8 cellular contexts compared by ENCODE assay signal in genomic region chr10:62811159-62811875, GRCh38. TPM values are rescaled to one million over a fixed set of nuclear protein-coding genes. Genes with fewer than 3 reads are reported as not detected.
DNase-seq lines count a peak whose midpoint lies in the region; ATAC-seq and TF ChIP-seq lines count a peak whose summit lies in the region.

No MANE protein-coding gene starts in this region.

- H3K4me1 Mint-ChIP-seq in activated T-helper 2 cell treated with anti-CD3 and anti-CD28 coated beads, Interferon-gamma antibody, Interleukin-2, Interleukin-4, amounts not matched to agents 10 μg/mL and 5 μg/mL and 100 μg/mL, durations not matched to agents 14 hours and 24 hours and 36 hours (ENCODE audit: low read depth): peaks cover 67% of the 10 kb centered on the region
- peaks cover 83% of the 10 kb centered on the region for H3K4me1 Mint-ChIP-seq in stimulated activated memory B cell treated with anti-CD40 and anti-IgM and Interleukin-4, amounts not matched to agents 10 μg/mL and 1 μg/mL and 100 μg/mL, for 72 hours

- intact Hi-C loops in activated T-helper 2 cell treated with anti-CD3 and anti-CD28 coated beads, Interferon-gamma antibody, Interleukin-2, Interleukin-4, amounts not matched to agents 10 μg/mL and 5 μg/mL and 100 μg/mL, durations not matched to agents 14 hours and 24 hours and 36 hours (cut with micrococcal nuclease): loop anchor here (1.0 to 10.0 kb wide), 10 partner anchors 32 to 869 kb away; no protein-coding TSS in a partner anchor

- peak; percentile 37 for ATAC-seq in GM19463 (IDR thresholded peaks at IDR 0.05; ENCODE audit: unreplicated experiment)
- peak; percentile 46 for ATAC-seq in HG03432 (IDR thresholded peaks at IDR 0.05; ENCODE audit: unreplicated experiment)
- peak; percentile 76 for ATAC-seq in stimulated activated memory B cell treated with anti-CD40 and anti-IgM and Interleukin-4, amounts not matched to agents 10 μg/mL and 1 μg/mL and 100 μg/mL, for 72 hours

- peak overlapping the region; percentile 83 for H3K27ac Mint-ChIP-seq in activated T-helper 2 cell treated with anti-CD3 and anti-CD28 coated beads, Interferon-gamma antibody, Interleukin-2, Interleukin-4, amounts not matched to agents 10 μg/mL and 5 μg/mL and 100 μg/mL, durations not matched to agents 14 hours and 24 hours and 36 hours
- H3K27ac Mint-ChIP-seq in stimulated activated memory B cell treated with anti-CD40 and anti-IgM and Interleukin-4, amounts not matched to agents 10 μg/mL and 1 μg/mL and 100 μg/mL, for 72 hours: peak overlapping the region; percentile 96

- H3K27me3 Mint-ChIP-seq in activated T-helper 2 cell treated with anti-CD3 and anti-CD28 coated beads, Interferon-gamma antibody, Interleukin-2, Interleukin-4, amounts not matched to agents 10 μg/mL and 5 μg/mL and 100 μg/mL, durations not matched to agents 14 hours and 24 hours and 36 hours (ENCODE audit: low read depth): peaks cover 2% of the 10 kb centered on the region
- H3K27me3 Mint-ChIP-seq in stimulated activated memory B cell treated with anti-CD40 and anti-IgM and Interleukin-4, amounts not matched to agents 10 μg/mL and 1 μg/mL and 100 μg/mL, for 72 hours: peaks cover 12% of the 10 kb centered on the region

- no peak overlapping the region for H3K4me3 ChIP-seq in brain microvascular endothelial cell (ENCODE audit: low read depth, low read length)

- no peaks in the 10 kb centered on the region for H3K9me3 Mint-ChIP-seq in activated T-helper 2 cell treated with anti-CD3 and anti-CD28 coated beads, Interferon-gamma antibody, Interleukin-2, Interleukin-4, amounts not matched to agents 10 μg/mL and 5 μg/mL and 100 μg/mL, durations not matched to agents 14 hours and 24 hours and 36 hours
- H3K9me3 Mint-ChIP-seq in stimulated activated memory B cell treated with anti-CD40 and anti-IgM and Interleukin-4, amounts not matched to agents 10 μg/mL and 1 μg/mL and 100 μg/mL, for 72 hours: no peaks in the 10 kb centered on the region

- no peak for TF ChIP-seq CTCF in brain microvascular endothelial cell (IDR thresholded peaks at IDR 0.05; ENCODE audit: low read depth, low read length, missing control alignments)

- DNase-seq in activated T-helper 2 cell treated with anti-CD3 and anti-CD28 coated beads, Interferon-gamma antibody, Interleukin-2, Interleukin-4, amounts not matched to agents 10 μg/mL and 5 μg/mL and 100 μg/mL, durations not matched to agents 14 hours and 24 hours and 36 hours (ENCODE audit: low spot score): peak; percentile 58
- no peak for DNase-seq in brain microvascular endothelial cell
- DNase-seq in dedifferentiated amniotic fluid mesenchymal stem cell (ENCODE audit: extremely low spot score): no peak
- no peak for DNase-seq in NCI-H524 (lab: John Stamatoyannopoulos, UW)
- DNase-seq in NCI-H1048 (lab: John Stamatoyannopoulos, UW): no peak

- H3K27me3 ChIP-seq in brain microvascular endothelial cell (replicated peaks): peaks cover 21% of the 10 kb centered on the region

- peak overlapping the region; percentile 97 for H3K4me3 Mint-ChIP-seq in activated T-helper 2 cell treated with anti-CD3 and anti-CD28 coated beads, Interferon-gamma antibody, Interleukin-2, Interleukin-4, amounts not matched to agents 10 μg/mL and 5 μg/mL and 100 μg/mL, durations not matched to agents 14 hours and 24 hours and 36 hours (ENCODE audit: low read depth)
- peak overlapping the region; percentile 47 for H3K4me3 Mint-ChIP-seq in stimulated activated memory B cell treated with anti-CD40 and anti-IgM and Interleukin-4, amounts not matched to agents 10 μg/mL and 1 μg/mL and 100 μg/mL, for 72 hours

- H3K36me3 ChIP-seq in brain microvascular endothelial cell (replicated peaks): no peaks in the 10 kb centered on the region

- peaks cover 96% of the 10 kb centered on the region for H3K36me3 Mint-ChIP-seq in activated T-helper 2 cell treated with anti-CD3 and anti-CD28 coated beads, Interferon-gamma antibody, Interleukin-2, Interleukin-4, amounts not matched to agents 10 μg/mL and 5 μg/mL and 100 μg/mL, durations not matched to agents 14 hours and 24 hours and 36 hours (ENCODE audit: low read depth)
- H3K36me3 Mint-ChIP-seq in stimulated activated memory B cell treated with anti-CD40 and anti-IgM and Interleukin-4, amounts not matched to agents 10 μg/mL and 1 μg/mL and 100 μg/mL, for 72 hours: peaks cover 64% of the 10 kb centered on the region

- in situ Hi-C loops in brain microvascular endothelial cell (cut with HindIII; ENCODE audit: low pct_ligation_motif_present, low sequenced_read_pairs): loop anchor here (25.0 kb wide), 1 partner anchor 199 kb away; no protein-coding TSS in a partner anchor

- H3K27ac ChIP-seq in brain microvascular endothelial cell: no peak overlapping the region

RNA-seq across cellular contexts. Expression of gene EGR2, which starts 4.8 kb away (rescaled TPM):
- 126 and 137 TPM in 2 replicates for total RNA-seq in activated T-helper 2 cell treated with anti-CD3 and anti-CD28 coated beads, Interferon-gamma antibody, Interleukin-2, Interleukin-4, amounts not matched to agents 10 μg/mL and 5 μg/mL and 100 μg/mL, durations not matched to agents 14 hours and 24 hours and 36 hours

RNA-seq across cellular contexts. Expression of gene ADO, which starts 6.8 kb away (rescaled TPM):
- 34.1 and 35.1 TPM in 2 replicates for total RNA-seq in activated T-helper 2 cell treated with anti-CD3 and anti-CD28 coated beads, Interferon-gamma antibody, Interleukin-2, Interleukin-4, amounts not matched to agents 10 μg/mL and 5 μg/mL and 100 μg/mL, durations not matched to agents 14 hours and 24 hours and 36 hours
